In genomic region chr20:10855031-10855430, GRCh38 we compare ENCODE assay signal across 17 cellular contexts.
DNase-seq lines count a peak whose midpoint lies in the region; ATAC-seq and TF ChIP-seq lines count a peak whose summit lies in the region.
"Had no signal": no experiment of that assay in that cellular context is flagged by ENCODE, and none has a peak within 500 bp of the region (broad histone marks: within the 10 kb centered on the region; RNA-seq: fewer than 3 reads in every experiment).

No MANE protein-coding gene starts in this region.

- peaks cover 65% of the 10 kb centered on the region for H3K9me3 Mint-ChIP-seq in Caco-2 (ENCODE audit: unreplicated experiment)
- H3K9me3 Mint-ChIP-seq in progenitor cell of endocrine pancreas (ENCODE audit: low read depth) = peaks cover 11% of the 10 kb centered on the region
- H3K9me3 Mint-ChIP-seq in activated naive CD4-positive, alpha-beta T cell treated with anti-CD3 and anti-CD28 coated beads, Interleukin-2, amount 50 U/mL, for 72 hours = peaks cover 9 to 15% of the 10 kb centered on the region in 2 donors
- H3K9me3 Mint-ChIP-seq: H9 had no signal

- no peak for TF ChIP-seq POLR2A in sigmoid colon (IDR thresholded peaks at IDR 0.05)

- H3K4me3 ChIP-seq in Caco-2 (ENCODE audit: low read depth, low read length) (no peak overlapping the region), fibroblast of mammary gland (ENCODE audit: control insufficient read depth, low read depth, low read length) (no peak overlapping the region), sigmoid colon (no peak overlapping the region)
- H3K4me3 ChIP-seq: PC-9, SJSA1 had no signal

- H3K27me3 Mint-ChIP-seq in Caco-2 (ENCODE audit: insufficient read depth, unreplicated experiment) = no peaks in the 10 kb centered on the region
- peaks cover 6% of the 10 kb centered on the region for H3K27me3 Mint-ChIP-seq in progenitor cell of endocrine pancreas

- H3K4me3 Mint-ChIP-seq in Caco-2 (ENCODE audit: unreplicated experiment) (no peak overlapping the region), progenitor cell of endocrine pancreas (ENCODE audit: low read depth) (no peak overlapping the region)
- H3K4me3 Mint-ChIP-seq: CD14-positive monocyte, H9 had no signal

- H3K4me1 Mint-ChIP-seq in Caco-2 (ENCODE audit: low read depth, unreplicated experiment) = peaks cover 40% of the 10 kb centered on the region
- peaks cover 26% of the 10 kb centered on the region for H3K4me1 Mint-ChIP-seq in progenitor cell of endocrine pancreas (ENCODE audit: low read depth)
- H3K4me1 Mint-ChIP-seq: H9 had no signal

- H3K4me1 ChIP-seq in Caco-2 = peaks cover 42% of the 10 kb centered on the region
- H3K4me1 ChIP-seq in sigmoid colon = peaks cover 0 to 12% (median 5%) of the 10 kb centered on the region in 4 donors

- CTCF ChIA-PET in Caco-2 (lab: Charles Lee) = no interaction called here

- H3K9me3 ChIP-seq in Caco-2 (no peaks in the 10 kb centered on the region), sigmoid colon (no peaks in the 10 kb centered on the region)
- H3K9me3 ChIP-seq: SJSA1 had no signal

- POLR2A ChIA-PET in Caco-2 (lab: Charles Lee) = no interaction called here

- H3K27ac Mint-ChIP-seq in Caco-2 (ENCODE audit: unreplicated experiment) = peak overlapping the region; percentile 34
- peak overlapping the region; percentile 57 for H3K27ac Mint-ChIP-seq in progenitor cell of endocrine pancreas
- H3K27ac Mint-ChIP-seq in activated naive CD4-positive, alpha-beta T cell treated with anti-CD3 and anti-CD28 coated beads, Interleukin-2, amount 50 U/mL, for 72 hours = no peak overlapping the region
- H3K27ac Mint-ChIP-seq: H9 had no signal

- no peak for ATAC-seq in activated naive CD4-positive, alpha-beta T cell treated with anti-CD3 and anti-CD28 coated beads, Interleukin-2, amount 50 U/mL, for 72 hours
- no peak for ATAC-seq in HG02970 (IDR thresholded peaks at IDR 0.05; ENCODE audit: low FRiP score, unreplicated experiment)

- no TSS peak for BruUV-seq in Caco-2 (replicated peaks; lab: Mats Ljungman, UMichigan)

- TF ChIP-seq CTCF in Caco-2 (IDR thresholded peaks at IDR 0.05; ENCODE audit: insufficient read depth in 1 of 2, low read depth in 1 of 2, low read length in 1 of 2, severe bottlenecking in 1 of 2, unreplicated experiment in 1 of 2) (no peak), fibroblast of mammary gland (conservative IDR thresholded peaks at IDR 0.05; ENCODE audit: control insufficient read depth, insufficient read depth, low read depth, low read length) (no peak), progenitor cell of endocrine pancreas (IDR thresholded peaks at IDR 0.05; ENCODE audit: unreplicated experiment) (no peak), sigmoid colon (IDR thresholded peaks at IDR 0.05) (no peak)

- H3K27ac ChIP-seq in sigmoid colon = no peak overlapping the region
- H3K27ac ChIP-seq: PC-9, SJSA1 had no signal

- H3K36me3 Mint-ChIP-seq in Caco-2 (ENCODE audit: insufficient read depth, unreplicated experiment) = no peaks in the 10 kb centered on the region
- peaks cover 2% of the 10 kb centered on the region for H3K36me3 Mint-ChIP-seq in progenitor cell of endocrine pancreas (ENCODE audit: insufficient read depth)
- no peaks in the 10 kb centered on the region for H3K36me3 Mint-ChIP-seq in activated naive CD4-positive, alpha-beta T cell treated with anti-CD3 and anti-CD28 coated beads, Interleukin-2, amount 50 U/mL, for 72 hours

- H3K36me3 ChIP-seq in Caco-2 (ENCODE audit: control insufficient read depth, insufficient read depth, low read length) (no peaks in the 10 kb centered on the region; the same call in 1 of the 2 replicates), sigmoid colon (no peaks in the 10 kb centered on the region)
- H3K36me3 ChIP-seq: SJSA1 had no signal

- DNase-seq in Caco-2 = no peak
- peak; percentile 20 for DNase-seq in HT1080 (ENCODE audit: low read depth)
- DNase-seq in fibroblast of mammary gland (ENCODE audit: low read depth) = peak; percentile 48
- DNase-seq in progenitor cell of endocrine pancreas (ENCODE audit: low spot score, unreplicated experiment) = no peak
- DNase-seq in sigmoid colon = no peak
- DNase-seq in activated naive CD4-positive, alpha-beta T cell treated with anti-CD3 and anti-CD28 coated beads, Interleukin-2, amount 50 U/mL, for 72 hours (ENCODE audit: low spot score in 2 of 2) = no peak
- DNase-seq: AML-193, DMS153, H9, KBM-7, NCI-H1436, NCI-H2029 treated with DMSO at 0.1 percent for 48 hours, NCI-H510A, PC-9 had no signal

- no peak for TF ChIP-seq EP300 in sigmoid colon (IDR thresholded peaks at IDR 0.05)

- H3K27me3 ChIP-seq in Caco-2 (replicated peaks; ENCODE audit: control insufficient read depth, insufficient read depth, low read length) (no peaks in the 10 kb centered on the region), sigmoid colon (no peaks in the 10 kb centered on the region)
- H3K27me3 ChIP-seq: SJSA1 had no signal

- intact Hi-C loops in Caco-2 (cut with micrococcal nuclease; ENCODE audit: unreplicated experiment) (loop anchor here (10.0 kb wide), 1 partner anchor 300 kb away; no protein-coding TSS in a partner anchor), sigmoid colon (cut with DNase I) (no loop called here)

Comparison
In these comparisons a context has a peak if more than half of its experiments do, and no peak if none do; other contexts are left out.
1. DNase-seq: peak in HT1080 (single experiment) and fibroblast of mammary gland (single experiment); none in Caco-2 (0 of 2), progenitor cell of endocrine pancreas (single experiment), sigmoid colon (single experiment) and activated naive CD4-positive, alpha-beta T cell treated with anti-CD3 and anti-CD28 coated beads, Interleukin-2, amount 50 U/mL, for 72 hours (0 of 2).
2. H3K27ac Mint-ChIP-seq: peak in Caco-2 (single experiment) and progenitor cell of endocrine pancreas (single experiment); none in activated naive CD4-positive, alpha-beta T cell treated with anti-CD3 and anti-CD28 coated beads, Interleukin-2, amount 50 U/mL, for 72 hours (0 of 2).